21 cellular contexts compared by ENCODE assay signal in the genomic region with DNA sequence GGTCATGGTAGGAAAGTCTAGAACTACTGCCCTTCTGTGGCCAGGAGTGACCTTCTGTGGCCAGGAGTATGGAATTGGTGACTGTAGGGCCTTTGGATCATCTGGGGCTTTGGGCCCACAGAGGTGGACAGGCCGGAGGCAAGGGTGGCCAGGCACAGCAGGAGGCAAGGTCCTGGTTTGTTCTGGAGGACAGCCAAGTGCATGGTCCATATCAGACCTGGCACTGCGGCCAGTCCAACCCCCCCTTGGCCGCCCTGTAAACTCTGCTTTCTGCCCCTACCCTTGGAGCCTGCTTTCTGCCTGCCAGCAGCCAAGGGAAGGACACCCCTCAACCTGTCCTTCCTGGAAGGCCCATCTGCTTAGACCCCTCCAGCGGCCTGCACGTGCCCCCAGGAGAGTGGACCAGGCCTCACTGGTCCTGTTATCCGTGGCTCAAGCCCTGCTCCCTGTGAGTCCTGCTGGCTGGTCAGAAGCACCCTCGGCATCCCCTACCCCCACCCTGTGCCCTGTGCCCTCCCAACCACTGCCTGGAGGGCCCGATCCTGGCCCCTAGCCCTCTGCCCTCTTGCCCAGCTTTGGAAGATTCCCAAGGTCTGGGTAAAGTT.
"Had no signal": no experiment of that assay in that cellular context is flagged by ENCODE, and none has a peak within 500 bp of the region (broad histone marks: within the 10 kb centered on the region; RNA-seq: fewer than 3 reads in every experiment).

No MANE protein-coding gene starts in this region.

- ATAC-seq: effector memory CD8-positive, alpha-beta T cell; gastrocnemius medialis; heart right ventricle; natural killer cell treated with Interleukin-12 subunit alpha and Interleukin-12 subunit beta and Interleukin-15 and Interleukin-18, amount 100 ng/mL, for 72 hours had no signal

- H3K36me3 ChIP-seq: left ventricle myocardium inferior, neutrophil, sigmoid colon, suprapubic skin, thyroid gland had no signal

- H3K27me3 ChIP-seq: esophagus muscularis mucosa, gastrocnemius medialis, heart right ventricle, neutrophil, sigmoid colon, suprapubic skin, thyroid gland had no signal

- H3K27me3 Mint-ChIP-seq: effector memory CD8-positive, alpha-beta T cell; natural killer cell treated with Interleukin-12 subunit alpha and Interleukin-12 subunit beta and Interleukin-15 and Interleukin-18, amount 100 ng/mL, for 72 hours; type B pancreatic cell had no signal

- DNase-seq: effector memory CD8-positive, alpha-beta T cell; gastrocnemius medialis; heart right ventricle; hypothalamus; islet precursor cell; left ventricle myocardium inferior; mesenchymal stem cell; midbrain; posterior cingulate gyrus; sigmoid colon; stimulated activated naive CD4-positive, alpha-beta T cell treated with Interleukin-2 at 50 U/mL for 16 hours; thyroid gland had no signal

- H3K9me3 ChIP-seq: esophagus muscularis mucosa, gastrocnemius medialis, heart right ventricle, left ventricle myocardium inferior, neutrophil, sigmoid colon, suprapubic skin, thyroid gland had no signal

- H3K9me3 Mint-ChIP-seq: effector memory CD8-positive, alpha-beta T cell; natural killer cell treated with Interleukin-12 subunit alpha and Interleukin-12 subunit beta and Interleukin-15 and Interleukin-18, amount 100 ng/mL, for 72 hours; type B pancreatic cell had no signal

- H3K36me3 Mint-ChIP-seq: natural killer cell treated with Interleukin-12 subunit alpha and Interleukin-12 subunit beta and Interleukin-15 and Interleukin-18, amount 100 ng/mL, for 72 hours had no signal

- H3K4me3 ChIP-seq: esophagus muscularis mucosa, gastrocnemius medialis, heart right ventricle, left ventricle myocardium inferior, lung, sigmoid colon, skin epidermis, suprapubic skin, thyroid gland had no signal

- H3K27ac ChIP-seq: epithelial cell of prostate, esophagus muscularis mucosa, gastrocnemius medialis, heart right ventricle, left ventricle myocardium inferior, neutrophil, sigmoid colon, skin epidermis, suprapubic skin, thyroid gland had no signal

- FAIRE-seq: urothelium cell line had no signal

- H3K27ac Mint-ChIP-seq: effector memory CD8-positive, alpha-beta T cell; natural killer cell treated with Interleukin-12 subunit alpha and Interleukin-12 subunit beta and Interleukin-15 and Interleukin-18, amount 100 ng/mL, for 72 hours; type B pancreatic cell had no signal
